Comparison of ENCODE assay signal across 2 cellular contexts in the genomic region with DNA sequence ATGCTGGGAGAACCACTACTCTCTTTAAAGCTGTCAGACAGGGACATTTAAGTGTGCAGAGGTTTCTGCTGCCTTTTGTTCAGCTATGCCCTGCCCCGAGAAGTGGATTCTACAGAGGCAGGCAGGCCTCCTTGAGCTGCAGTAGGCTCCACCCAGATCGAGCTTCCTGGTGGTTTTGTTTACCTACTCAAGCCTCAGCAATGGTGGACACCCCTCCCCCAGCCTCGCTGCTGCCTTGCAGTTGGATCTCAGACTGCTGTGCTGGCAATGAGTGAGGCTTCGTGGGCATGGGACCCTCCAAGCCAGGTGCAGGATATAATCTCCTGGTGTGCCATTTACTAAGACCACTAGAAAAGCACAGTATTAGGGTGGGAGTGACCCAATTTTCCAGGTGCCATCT.
TF ChIP-seq lines count a peak whose summit lies in the region.

No MANE protein-coding gene starts in this region.

TF ChIP-seq in HepG2, 621 proteins besides CTCF, POLR2A, EP300 and RAD21:
- TF ChIP-seq, protein P1, sequence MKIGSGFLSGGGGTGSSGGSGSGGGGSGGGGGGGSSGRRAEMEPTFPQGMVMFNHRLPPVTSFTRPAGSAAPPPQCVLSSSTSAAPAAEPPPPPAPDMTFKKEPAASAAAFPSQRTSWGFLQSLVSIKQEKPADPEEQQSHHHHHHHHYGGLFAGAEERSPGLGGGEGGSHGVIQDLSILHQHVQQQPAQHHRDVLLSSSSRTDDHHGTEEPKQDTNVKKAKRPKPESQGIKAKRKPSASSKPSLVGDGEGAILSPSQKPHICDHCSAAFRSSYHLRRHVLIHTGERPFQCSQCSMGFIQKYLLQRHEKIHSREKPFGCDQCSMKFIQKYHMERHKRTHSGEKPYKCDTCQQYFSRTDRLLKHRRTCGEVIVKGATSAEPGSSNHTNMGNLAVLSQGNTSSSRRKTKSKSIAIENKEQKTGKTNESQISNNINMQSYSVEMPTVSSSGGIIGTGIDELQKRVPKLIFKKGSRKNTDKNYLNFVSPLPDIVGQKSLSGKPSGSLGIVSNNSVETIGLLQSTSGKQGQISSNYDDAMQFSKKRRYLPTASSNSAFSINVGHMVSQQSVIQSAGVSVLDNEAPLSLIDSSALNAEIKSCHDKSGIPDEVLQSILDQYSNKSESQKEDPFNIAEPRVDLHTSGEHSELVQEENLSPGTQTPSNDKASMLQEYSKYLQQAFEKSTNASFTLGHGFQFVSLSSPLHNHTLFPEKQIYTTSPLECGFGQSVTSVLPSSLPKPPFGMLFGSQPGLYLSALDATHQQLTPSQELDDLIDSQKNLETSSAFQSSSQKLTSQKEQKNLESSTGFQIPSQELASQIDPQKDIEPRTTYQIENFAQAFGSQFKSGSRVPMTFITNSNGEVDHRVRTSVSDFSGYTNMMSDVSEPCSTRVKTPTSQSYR (CRISPR knock-in tag; IDR thresholded peaks at IDR 0.05; ENCODE audit: borderline replicate concordance), result peak; percentile 45; the same call in 1 of the 2 replicates

TF ChIP-seq in liver, 16 proteins besides CTCF, POLR2A, EP300 and RAD21:
- peak; percentile 35 for TF ChIP-seq YY1 (IDR thresholded peaks at IDR 0.05)
